28 cellular contexts compared by ENCODE assay signal in the genomic region with DNA sequence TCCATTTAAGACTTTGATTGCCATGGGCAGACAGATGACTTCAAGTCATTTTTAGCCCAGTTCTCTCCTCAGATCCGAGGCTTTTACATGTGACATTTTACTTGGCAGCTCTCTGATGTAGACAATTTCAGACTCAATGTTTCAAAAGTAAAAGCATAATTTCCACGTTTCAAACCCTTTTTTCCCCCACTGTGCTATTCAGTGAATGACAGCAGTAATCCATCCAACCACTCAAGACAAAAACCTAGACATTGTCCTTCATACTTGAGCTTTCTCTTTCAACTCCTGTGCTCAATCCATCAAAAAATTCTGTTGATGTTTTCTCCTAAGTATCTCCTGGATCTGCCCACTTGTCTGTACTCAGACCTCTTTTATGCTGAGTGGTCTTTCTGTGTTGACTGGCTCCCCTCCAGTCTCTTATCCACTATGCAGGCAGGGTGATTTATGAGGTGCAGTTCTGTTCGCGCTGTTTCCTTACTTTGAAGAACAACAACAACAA.
"Had no signal": no experiment of that assay in that cellular context is flagged by ENCODE, and none has a peak within 500 bp of the region (broad histone marks: within the 10 kb centered on the region; RNA-seq: fewer than 3 reads in every experiment).

No MANE protein-coding gene starts in this region.

- H3K27ac Mint-ChIP-seq: natural killer cell; nephron; neural progenitor cell; progenitor cell of endocrine pancreas; stimulated activated effector memory CD8-positive, alpha-beta T cell treated with anti-CD3 and anti-CD28 coated beads, Interleukin-12 subunit alpha, Interleukin-12 subunit beta, amount 100 ng/mL, for 72 hours; stimulated activated naive B cell treated with anti-CD40 and anti-IgM and Interleukin-4, amounts not matched to agents 10 μg/mL and 1 μg/mL and 100 μg/mL, for 72 hours; stimulated activated naive CD8-positive, alpha-beta T cell treated with anti-CD3 and anti-CD28 coated beads, Interleukin-15, Interleukin-2, amounts not matched to agents 100 ng/mL and 50 ng/mL, for 24 hours had no signal

- H3K4me3 ChIP-seq: neural progenitor cell, ovary, psoas muscle, right lobe of liver, sigmoid colon, stomach, thoracic aorta, thyroid gland, tibial nerve, upper lobe of left lung, vagina had no signal

- H3K9me3 Mint-ChIP-seq: nephron; neural progenitor cell; stimulated activated effector memory CD8-positive, alpha-beta T cell treated with anti-CD3 and anti-CD28 coated beads, Interleukin-12 subunit alpha, Interleukin-12 subunit beta, amount 100 ng/mL, for 72 hours; stimulated activated naive B cell treated with anti-CD40 and anti-IgM and Interleukin-4, amounts not matched to agents 10 μg/mL and 1 μg/mL and 100 μg/mL, for 72 hours; stimulated activated naive CD8-positive, alpha-beta T cell treated with anti-CD3 and anti-CD28 coated beads, Interleukin-15, Interleukin-2, amounts not matched to agents 100 ng/mL and 50 ng/mL, for 24 hours had no signal

- H3K36me3 ChIP-seq: neural progenitor cell, ovary, right lobe of liver, sigmoid colon, stomach, thoracic aorta, thyroid gland, tibial nerve, upper lobe of left lung, vagina had no signal

- H3K27me3 ChIP-seq: ovary, right lobe of liver, sigmoid colon, stomach, thyroid gland, tibial nerve, upper lobe of left lung, vagina had no signal

- H3K27ac ChIP-seq: neural progenitor cell, ovary, parathyroid adenoma, psoas muscle, right lobe of liver, sigmoid colon, stomach, thoracic aorta, thyroid gland, tibial nerve, upper lobe of left lung, vagina had no signal

- H3K4me2 ChIP-seq: neural progenitor cell had no signal

- ATAC-seq: natural killer cell; psoas muscle; right cardiac atrium; right lobe of liver; stimulated activated effector memory CD8-positive, alpha-beta T cell treated with anti-CD3 and anti-CD28 coated beads, Interleukin-12 subunit alpha, Interleukin-12 subunit beta, amount 100 ng/mL, for 72 hours; stimulated activated naive B cell treated with anti-CD40 and anti-IgM and Interleukin-4, amounts not matched to agents 10 μg/mL and 1 μg/mL and 100 μg/mL, for 72 hours had no signal

- H3K9me3 ChIP-seq: ovary, psoas muscle, right lobe of liver, sigmoid colon, stomach, thoracic aorta, thyroid gland, tibial nerve, upper lobe of left lung, vagina had no signal

- H3K9ac ChIP-seq: neural progenitor cell, parathyroid adenoma had no signal

- H3K36me3 Mint-ChIP-seq: natural killer cell; neural progenitor cell; stimulated activated effector memory CD8-positive, alpha-beta T cell treated with anti-CD3 and anti-CD28 coated beads, Interleukin-12 subunit alpha, Interleukin-12 subunit beta, amount 100 ng/mL, for 72 hours; stimulated activated naive B cell treated with anti-CD40 and anti-IgM and Interleukin-4, amounts not matched to agents 10 μg/mL and 1 μg/mL and 100 μg/mL, for 72 hours had no signal

- H3K4me1 Mint-ChIP-seq: natural killer cell; neural progenitor cell; stimulated activated effector memory CD8-positive, alpha-beta T cell treated with anti-CD3 and anti-CD28 coated beads, Interleukin-12 subunit alpha, Interleukin-12 subunit beta, amount 100 ng/mL, for 72 hours; stimulated activated naive B cell treated with anti-CD40 and anti-IgM and Interleukin-4, amounts not matched to agents 10 μg/mL and 1 μg/mL and 100 μg/mL, for 72 hours had no signal

- FAIRE-seq: small intestine had no signal

- H2AFZ ChIP-seq: neural progenitor cell, parathyroid adenoma had no signal

- H3K79me2 ChIP-seq: parathyroid adenoma had no signal

- DNase-seq: natural killer cell; occipital lobe; ovary; posterior cingulate gyrus; psoas muscle; right cardiac atrium; right lobe of liver; sigmoid colon; small intestine; stimulated activated CD4-positive, alpha-beta T cell treated with anti-CD3 and anti-CD28 coated beads, Interleukin-15, amount 100 ng/mL, for 24 hours; stimulated activated CD4-positive, alpha-beta T cell treated with anti-CD3 and anti-CD28 coated beads, Interleukin-2, amount 100 ng/mL, for 24 hours; stimulated activated CD4-positive, alpha-beta T cell treated with anti-CD3 and anti-CD28 coated beads, Interleukin-2, amount 100 ng/mL, for 48 hours; stimulated activated CD4-positive, alpha-beta T cell treated with anti-CD3 and anti-CD28 coated beads, Interleukin-4, amount 100 ng/mL, for 24 hours; stimulated activated naive B cell treated with anti-CD40 and anti-IgM and Interleukin-4, amounts not matched to agents 10 μg/mL and 1 μg/mL and 100 μg/mL, for 72 hours; stimulated activated naive CD4-positive, alpha-beta T cell treated with Interleukin-2 at 50 U/mL for 16 hours; stomach; thyroid gland; trophoblast cell; upper lobe of left lung had no signal

- H3K4me3 Mint-ChIP-seq: natural killer cell; nephron; neural progenitor cell; stimulated activated effector memory CD8-positive, alpha-beta T cell treated with anti-CD3 and anti-CD28 coated beads, Interleukin-12 subunit alpha, Interleukin-12 subunit beta, amount 100 ng/mL, for 72 hours; stimulated activated naive B cell treated with anti-CD40 and anti-IgM and Interleukin-4, amounts not matched to agents 10 μg/mL and 1 μg/mL and 100 μg/mL, for 72 hours; stimulated activated naive CD8-positive, alpha-beta T cell treated with anti-CD3 and anti-CD28 coated beads, Interleukin-15, Interleukin-2, amounts not matched to agents 100 ng/mL and 50 ng/mL, for 24 hours had no signal
